18 cellular contexts compared by ENCODE assay signal in the genomic region with DNA sequence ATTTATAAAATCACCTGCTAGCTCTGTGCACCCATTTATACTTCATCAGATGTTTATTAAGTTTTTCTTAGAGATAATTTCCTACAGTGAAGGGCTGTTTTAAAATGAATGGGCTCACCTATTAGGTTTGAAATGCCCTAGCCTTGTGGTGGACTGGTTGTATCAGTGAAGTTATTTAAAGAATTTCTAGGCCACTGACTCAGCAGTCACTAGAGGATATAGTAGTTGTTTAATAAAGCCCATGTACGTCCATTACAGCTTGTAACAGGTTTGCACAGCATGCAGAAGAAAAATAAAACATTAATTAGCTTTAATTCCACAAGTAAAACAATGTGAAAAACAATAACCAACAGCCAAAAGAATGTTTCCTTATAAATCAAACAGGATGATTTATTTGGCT.
DNase-seq lines count a peak whose midpoint lies in the region; TF ChIP-seq lines count a peak whose summit lies in the region.
"Had no signal": no experiment of that assay in that cellular context is flagged by ENCODE, and none has a peak within 500 bp of the region (broad histone marks: within the 10 kb centered on the region; RNA-seq: fewer than 3 reads in every experiment).

No MANE protein-coding gene starts in this region.

- no peak overlapping the region for H3K27ac ChIP-seq in HEK293 (ENCODE audit: extremely low read depth, low read depth, low read length)
- H3K27ac ChIP-seq: 22Rv1, BLaER1, GM23248, HL-60 had no signal

- H3K4me3 ChIP-seq in AG10803 (ENCODE audit: low read length) (no peak overlapping the region), HEK293 (ENCODE audit: low read depth, low read length) (no peak overlapping the region)
- H3K4me3 ChIP-seq: BLaER1, GM12878, GM23248 had no signal

- CTCF ChIA-PET in HEK293 (lab: Yijun Ruan, JAX): interaction anchor here (0.7 to 0.8 kb wide), 2 partner anchors 9 to 33 kb away, joined by 3 read pairs; no protein-coding TSS in a partner anchor

- DNase-seq in AG10803 (ENCODE audit: low read depth) (peak; percentile 12), astrocyte of the hippocampus (ENCODE audit: low read depth, low spot score) (peak; percentile 11), iris pigment epithelial cell (ENCODE audit: low read depth) (peak; percentile 47), ureter (ENCODE audit: low spot score) (no peak), NCI-H2196 treated with DMSO at 0.1 percent for 48 hours (lab: John Stamatoyannopoulos, UW; ENCODE audit: unreplicated experiment) (no peak), NCI-H2107 (lab: John Stamatoyannopoulos, UW) (no peak), head of caudate nucleus (no peak)
- DNase-seq: AML-193; CD8-positive, alpha-beta memory T cell; DMS53; GM23248; H9; HFFc6 had no signal

- intact Hi-C loops in head of caudate nucleus (cut with DNase I): no loop called here

- H3K9me3 ChIP-seq in HEK293 (ENCODE audit: control insufficient read depth, insufficient read depth, low read depth, low read length): no peaks in the 10 kb centered on the region
- H3K9me3 ChIP-seq: BLaER1 had no signal

- no peaks in the 10 kb centered on the region for H3K36me3 ChIP-seq in HEK293 (ENCODE audit: control insufficient read depth in 2 of 2, insufficient read depth in 1 of 2, low read length in 2 of 2)

- peaks cover 18% of the 10 kb centered on the region for H3K4me1 ChIP-seq in HEK293 (ENCODE audit: control insufficient read depth, insufficient read depth, low read length)
- H3K4me1 ChIP-seq: BLaER1 had no signal

- TF ChIP-seq CTCF in AG10803 (conservative IDR thresholded peaks at IDR 0.05; ENCODE audit: low read length): no peak
- TF ChIP-seq CTCF in HEK293 (tag by site-specific recombination; IDR thresholded peaks at IDR 0.05): no peak

- POLR2A ChIA-PET in HEK293 (lab: Yijun Ruan, JAX): no interaction called here

TF ChIP-seq in HEK293, 187 proteins besides CTCF, POLR2A, EP300 and RAD21:
- TF ChIP-seq ZNF664 (tag by site-specific recombination; IDR thresholded peaks at IDR 0.05): peak; percentile 77
- TF ChIP-seq HOXA7 (CRISPR knock-in tag; IDR thresholded peaks at IDR 0.05; ENCODE audit: borderline replicate concordance): no peak

Comparison
In these comparisons a context has a peak if more than half of its experiments do, and no peak if none do; other contexts are left out.
1. DNase-seq: peak in AG10803 (single experiment), astrocyte of the hippocampus (single experiment) and iris pigment epithelial cell (single experiment); none in ureter (single experiment), NCI-H2196 treated with DMSO at 0.1 percent for 48 hours (single experiment), NCI-H2107 (single experiment) and head of caudate nucleus (0 of 42).